11 cellular contexts compared by ENCODE assay signal in genomic region chr21:38434913-38435533, GRCh38.
DNase-seq lines count a peak whose midpoint lies in the region; TF ChIP-seq lines count a peak whose summit lies in the region.
"Had no signal": no experiment of that assay in that cellular context is flagged by ENCODE, and none has a peak within 500 bp of the region (broad histone marks: within the 10 kb centered on the region; RNA-seq: fewer than 3 reads in every experiment).

No MANE protein-coding gene starts in this region.

- no peaks in the 10 kb centered on the region for H3K27me3 Mint-ChIP-seq in HFFc6 (ENCODE audit: insufficient read depth)

- no peaks in the 10 kb centered on the region for H3K27me3 ChIP-seq in hepatocyte
- no peaks in the 10 kb centered on the region for H3K27me3 ChIP-seq in adrenal gland

- peaks cover 5% of the 10 kb centered on the region for H3K4me1 ChIP-seq in hepatocyte (ENCODE audit: insufficient read depth)
- H3K4me1 ChIP-seq in adrenal gland (replicated peaks in 1 of 2) = peaks cover 0 to 6% of the 10 kb centered on the region in 2 donors

- in situ Hi-C loops in astrocyte of the cerebellum (cut with HindIII; ENCODE audit: low sequenced_read_pairs) (no loop called here), KBM-7 (cut with MboI; ENCODE audit: low pct_unique_long_range_greater_than_20kb, low sequenced_read_pairs) (no loop called here)

- no peaks in the 10 kb centered on the region for H3K36me3 Mint-ChIP-seq in HFFc6 (ENCODE audit: low read depth)
- H3K36me3 Mint-ChIP-seq: stimulated activated memory B cell treated with anti-CD40 and anti-IgM and Interleukin-4, amounts not matched to agents 10 μg/mL and 1 μg/mL and 100 μg/mL, for 72 hours had no signal

- peak overlapping the region; percentile 45 for H2AFZ ChIP-seq in hepatocyte

- H3K9me3 Mint-ChIP-seq in HFFc6 = no peaks in the 10 kb centered on the region

- intact Hi-C loops in adrenal gland (cut with DNase I) = no loop called here

- H4K20me1 ChIP-seq in hepatocyte (ENCODE audit: insufficient read depth, poor library complexity, severe bottlenecking) = no peaks in the 10 kb centered on the region

- no peaks in the 10 kb centered on the region for H3K79me2 ChIP-seq in hepatocyte

- no peak for TF ChIP-seq CTCF in HFFc6 (IDR thresholded peaks at IDR 0.05)
- no peak for TF ChIP-seq CTCF in astrocyte of the cerebellum (IDR thresholded peaks at IDR 0.05; ENCODE audit: low read depth, low read length, missing control alignments)
- no peak for TF ChIP-seq CTCF in hepatocyte (IDR thresholded peaks at IDR 0.05; ENCODE audit: poor library complexity)
- TF ChIP-seq CTCF in adrenal gland (IDR thresholded peaks at IDR 0.05) = no peak

- no peaks in the 10 kb centered on the region for H3K9me2 ChIP-seq in hepatocyte (replicated peaks; ENCODE audit: insufficient read depth)

- H3K27ac Mint-ChIP-seq in HFFc6 = peak overlapping the region; percentile 81
- H3K27ac Mint-ChIP-seq: stimulated activated memory B cell treated with anti-CD40 and anti-IgM and Interleukin-4, amounts not matched to agents 10 μg/mL and 1 μg/mL and 100 μg/mL, for 72 hours had no signal

- H3K9me3 ChIP-seq in hepatocyte (ENCODE audit: low read depth) (no peaks in the 10 kb centered on the region), adrenal gland (replicated peaks in 1 of 3) (no peaks in the 10 kb centered on the region)

- no peak for TF ChIP-seq POLR2A in adrenal gland (IDR thresholded peaks at IDR 0.05)

- H3K36me3 ChIP-seq in hepatocyte (replicated peaks; ENCODE audit: insufficient read depth, low read depth) (no peaks in the 10 kb centered on the region), adrenal gland (replicated peaks in 1 of 2) (no peaks in the 10 kb centered on the region)

- H3K4me3 Mint-ChIP-seq in HFFc6 = peak overlapping the region; percentile 90
- H3K4me3 Mint-ChIP-seq: stimulated activated memory B cell treated with anti-CD40 and anti-IgM and Interleukin-4, amounts not matched to agents 10 μg/mL and 1 μg/mL and 100 μg/mL, for 72 hours had no signal

- H3K27ac ChIP-seq in hepatocyte = peak overlapping the region; percentile 22
- H3K27ac ChIP-seq in adrenal gland = peak overlapping the region in 1 of 5 donors; percentile 2

- peaks cover 38% of the 10 kb centered on the region for H3K4me1 Mint-ChIP-seq in HFFc6 (ENCODE audit: low read depth)

- peak overlapping the region; percentile 63 for H3K4me2 ChIP-seq in hepatocyte

- WGBS in hepatocyte (ENCODE audit: low lambda C conversion rate, missing lambda C conversion rate) = 56% methylated on average over 8 of the region's 8 CpGs
- 51 to 55% (median 54%) methylated on average over 7 to 8 of the region's 8 CpGs for WGBS in adrenal gland, 4 donors

- H3K4me3 ChIP-seq in astrocyte of the cerebellum (ENCODE audit: low read depth, low read length) (no peak overlapping the region), hepatocyte (no peak overlapping the region), adrenal gland (no peak overlapping the region)

- DNase-seq in HFFc6 (peak; percentile 28), astrocyte of the cerebellum (ENCODE audit: low read depth) (peak; percentile 72), hepatocyte (ENCODE audit: low spot score) (peak; percentile 26), stromal cell of bone marrow (ENCODE audit: low read depth) (peak; percentile 63), NCI-H446 (lab: John Stamatoyannopoulos, UW) (no peak), adrenal gland (no peak), KBM-7 (no peak), NCI-H510A treated with DMSO at 0.1 percent for 48 hours (lab: John Stamatoyannopoulos, UW) (no peak)
- DNase-seq: H7, left cardiac atrium had no signal

Comparison
In these comparisons a context has a peak if more than half of its experiments do, and no peak if none do; other contexts are left out.
1. DNase-seq: peak in HFFc6 (single experiment), astrocyte of the cerebellum (single experiment), hepatocyte (single experiment) and stromal cell of bone marrow (single experiment); none in NCI-H446 (0 of 2), adrenal gland (0 of 7), KBM-7 (single experiment) and NCI-H510A treated with DMSO at 0.1 percent for 48 hours (single experiment).